ENCODE assay signal across 1 cellular context in the genomic region with DNA sequence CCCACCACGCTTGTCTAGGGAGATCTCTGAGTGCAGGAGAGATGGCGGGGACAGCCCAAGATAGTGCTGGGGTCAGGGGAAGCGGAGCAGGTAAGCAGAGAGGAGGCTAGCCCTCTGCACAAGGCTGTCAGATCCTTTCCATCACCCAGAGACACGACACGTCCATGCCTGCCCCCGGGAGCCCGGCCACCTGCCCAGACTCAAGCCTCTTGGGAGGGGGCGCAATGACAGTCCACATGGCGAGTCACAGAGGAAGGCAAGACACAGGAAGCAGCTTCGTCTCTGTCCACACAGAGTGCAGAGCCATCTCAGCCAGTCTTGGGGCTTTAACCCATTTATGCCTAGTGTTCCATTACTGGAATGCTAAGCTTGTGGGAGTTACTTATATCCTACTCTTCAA.
TF ChIP-seq lines count a peak whose summit lies in the region.

No MANE protein-coding gene starts in this region.

TF ChIP-seq in WTC11, 78 proteins besides CTCF, POLR2A, EP300 and RAD21 (continued from another document):
- TF ChIP-seq, protein P1, sequence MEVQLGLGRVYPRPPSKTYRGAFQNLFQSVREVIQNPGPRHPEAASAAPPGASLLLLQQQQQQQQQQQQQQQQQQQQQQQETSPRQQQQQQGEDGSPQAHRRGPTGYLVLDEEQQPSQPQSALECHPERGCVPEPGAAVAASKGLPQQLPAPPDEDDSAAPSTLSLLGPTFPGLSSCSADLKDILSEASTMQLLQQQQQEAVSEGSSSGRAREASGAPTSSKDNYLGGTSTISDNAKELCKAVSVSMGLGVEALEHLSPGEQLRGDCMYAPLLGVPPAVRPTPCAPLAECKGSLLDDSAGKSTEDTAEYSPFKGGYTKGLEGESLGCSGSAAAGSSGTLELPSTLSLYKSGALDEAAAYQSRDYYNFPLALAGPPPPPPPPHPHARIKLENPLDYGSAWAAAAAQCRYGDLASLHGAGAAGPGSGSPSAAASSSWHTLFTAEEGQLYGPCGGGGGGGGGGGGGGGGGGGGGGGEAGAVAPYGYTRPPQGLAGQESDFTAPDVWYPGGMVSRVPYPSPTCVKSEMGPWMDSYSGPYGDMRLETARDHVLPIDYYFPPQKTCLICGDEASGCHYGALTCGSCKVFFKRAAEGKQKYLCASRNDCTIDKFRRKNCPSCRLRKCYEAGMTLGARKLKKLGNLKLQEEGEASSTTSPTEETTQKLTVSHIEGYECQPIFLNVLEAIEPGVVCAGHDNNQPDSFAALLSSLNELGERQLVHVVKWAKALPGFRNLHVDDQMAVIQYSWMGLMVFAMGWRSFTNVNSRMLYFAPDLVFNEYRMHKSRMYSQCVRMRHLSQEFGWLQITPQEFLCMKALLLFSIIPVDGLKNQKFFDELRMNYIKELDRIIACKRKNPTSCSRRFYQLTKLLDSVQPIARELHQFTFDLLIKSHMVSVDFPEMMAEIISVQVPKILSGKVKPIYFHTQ (CRISPR knock-in tag; IDR thresholded peaks at IDR 0.05): no peak
- TF ChIP-seq ZBTB21 (CRISPR knock-in tag; IDR thresholded peaks at IDR 0.05; ENCODE audit: borderline replicate concordance): no peak
- TF ChIP-seq, protein P2, sequence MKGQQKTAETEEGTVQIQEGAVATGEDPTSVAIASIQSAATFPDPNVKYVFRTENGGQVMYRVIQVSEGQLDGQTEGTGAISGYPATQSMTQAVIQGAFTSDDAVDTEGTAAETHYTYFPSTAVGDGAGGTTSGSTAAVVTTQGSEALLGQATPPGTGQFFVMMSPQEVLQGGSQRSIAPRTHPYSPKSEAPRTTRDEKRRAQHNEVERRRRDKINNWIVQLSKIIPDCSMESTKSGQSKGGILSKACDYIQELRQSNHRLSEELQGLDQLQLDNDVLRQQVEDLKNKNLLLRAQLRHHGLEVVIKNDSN (CRISPR knock-in tag; IDR thresholded peaks at IDR 0.05): no peak
- TF ChIP-seq, protein P3, sequence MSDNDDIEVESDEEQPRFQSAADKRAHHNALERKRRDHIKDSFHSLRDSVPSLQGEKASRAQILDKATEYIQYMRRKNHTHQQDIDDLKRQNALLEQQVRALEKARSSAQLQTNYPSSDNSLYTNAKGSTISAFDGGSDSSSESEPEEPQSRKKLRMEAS (CRISPR knock-in tag; IDR thresholded peaks at IDR 0.05): no peak
- no peak for TF ChIP-seq MLX (CRISPR knock-in tag; IDR thresholded peaks at IDR 0.05)
- no peak for TF ChIP-seq SP1 (CRISPR knock-in tag; conservative IDR thresholded peaks at IDR 0.05)
- no peak for TF ChIP-seq ZMAT4 (CRISPR knock-in tag; IDR thresholded peaks at IDR 0.05)
- TF ChIP-seq RORB (CRISPR knock-in tag; IDR thresholded peaks at IDR 0.05): no peak
- TF ChIP-seq, protein P4, sequence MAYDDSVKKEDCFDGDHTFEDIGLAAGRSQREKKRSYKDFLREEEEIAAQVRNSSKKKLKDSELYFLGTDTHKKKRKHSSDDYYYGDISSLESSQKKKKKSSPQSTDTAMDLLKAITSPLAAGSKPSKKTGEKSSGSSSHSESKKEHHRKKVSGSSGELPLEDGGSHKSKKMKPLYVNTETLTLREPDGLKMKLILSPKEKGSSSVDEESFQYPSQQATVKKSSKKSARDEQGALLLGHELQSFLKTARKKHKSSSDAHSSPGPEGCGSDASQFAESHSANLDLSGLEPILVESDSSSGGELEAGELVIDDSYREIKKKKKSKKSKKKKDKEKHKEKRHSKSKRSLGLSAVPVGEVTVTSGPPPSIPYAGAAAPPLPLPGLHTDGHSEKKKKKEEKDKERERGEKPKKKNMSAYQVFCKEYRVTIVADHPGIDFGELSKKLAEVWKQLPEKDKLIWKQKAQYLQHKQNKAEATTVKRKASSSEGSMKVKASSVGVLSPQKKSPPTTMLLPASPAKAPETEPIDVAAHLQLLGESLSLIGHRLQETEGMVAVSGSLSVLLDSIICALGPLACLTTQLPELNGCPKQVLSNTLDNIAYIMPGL (CRISPR knock-in tag; IDR thresholded peaks at IDR 0.05): no peak
- TF ChIP-seq ATF1 (CRISPR knock-in tag; IDR thresholded peaks at IDR 0.05): no peak
- TF ChIP-seq ESRRA (CRISPR knock-in tag; IDR thresholded peaks at IDR 0.05; ENCODE audit: borderline replicate concordance): no peak
